3 cellular contexts compared by ENCODE assay signal in the genomic region with DNA sequence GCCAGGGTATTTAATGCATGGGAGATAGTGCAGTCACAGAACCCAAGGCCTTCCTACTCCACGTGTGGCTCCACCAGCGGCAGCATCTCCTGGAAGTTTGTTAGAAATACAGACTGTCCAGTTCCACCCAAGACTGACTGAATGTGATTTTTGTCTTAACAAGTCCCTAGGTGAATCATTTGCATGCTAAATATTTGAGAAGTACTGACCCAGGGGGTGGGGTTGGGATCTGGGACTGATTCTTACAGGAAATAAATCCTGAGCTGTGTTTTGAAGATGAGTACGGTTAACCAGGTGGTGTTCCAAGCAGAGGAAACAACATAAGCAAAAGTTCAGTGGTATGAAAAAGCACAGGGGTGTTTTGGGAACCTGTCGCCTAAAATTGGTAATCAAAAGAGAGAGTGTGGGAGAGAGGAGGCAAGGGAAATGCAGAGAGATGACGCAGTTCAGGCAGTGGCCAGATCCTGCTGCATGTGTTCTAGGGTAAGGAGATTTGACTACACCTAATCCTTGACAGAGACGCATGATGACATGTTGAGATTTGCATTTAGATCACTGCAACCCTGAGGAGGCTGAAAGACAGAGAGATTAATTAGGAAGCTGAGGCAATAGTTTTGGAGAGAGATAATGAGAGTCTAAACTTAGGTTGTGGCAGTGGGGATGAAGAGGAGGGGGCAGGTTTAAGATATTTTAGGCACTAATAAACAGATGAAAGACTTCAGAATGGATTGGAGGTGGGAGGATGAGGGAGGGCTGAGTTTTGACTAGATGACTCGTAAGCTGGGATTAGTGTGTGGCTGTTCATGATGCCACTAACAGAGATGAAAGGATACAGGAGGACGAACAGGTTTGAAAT.
TF ChIP-seq lines count a peak whose summit lies in the region.

No MANE protein-coding gene starts in this region.

TF ChIP-seq in A549, 52 proteins besides CTCF, POLR2A, EP300 and RAD21:
- TF ChIP-seq CHD2 (IDR thresholded peaks at IDR 0.05; ENCODE audit: low read length, partially characterized antibody), result no peak
- no peak for TF ChIP-seq HOXB13 (CRISPR knock-in tag; IDR thresholded peaks at IDR 0.05; ENCODE audit: low read depth)
TF ChIP-seq in A549: peak in this region for 0.

TF ChIP-seq in HCT116, 20 proteins besides CTCF, POLR2A, EP300 and RAD21:
- TF ChIP-seq, protein P1, sequence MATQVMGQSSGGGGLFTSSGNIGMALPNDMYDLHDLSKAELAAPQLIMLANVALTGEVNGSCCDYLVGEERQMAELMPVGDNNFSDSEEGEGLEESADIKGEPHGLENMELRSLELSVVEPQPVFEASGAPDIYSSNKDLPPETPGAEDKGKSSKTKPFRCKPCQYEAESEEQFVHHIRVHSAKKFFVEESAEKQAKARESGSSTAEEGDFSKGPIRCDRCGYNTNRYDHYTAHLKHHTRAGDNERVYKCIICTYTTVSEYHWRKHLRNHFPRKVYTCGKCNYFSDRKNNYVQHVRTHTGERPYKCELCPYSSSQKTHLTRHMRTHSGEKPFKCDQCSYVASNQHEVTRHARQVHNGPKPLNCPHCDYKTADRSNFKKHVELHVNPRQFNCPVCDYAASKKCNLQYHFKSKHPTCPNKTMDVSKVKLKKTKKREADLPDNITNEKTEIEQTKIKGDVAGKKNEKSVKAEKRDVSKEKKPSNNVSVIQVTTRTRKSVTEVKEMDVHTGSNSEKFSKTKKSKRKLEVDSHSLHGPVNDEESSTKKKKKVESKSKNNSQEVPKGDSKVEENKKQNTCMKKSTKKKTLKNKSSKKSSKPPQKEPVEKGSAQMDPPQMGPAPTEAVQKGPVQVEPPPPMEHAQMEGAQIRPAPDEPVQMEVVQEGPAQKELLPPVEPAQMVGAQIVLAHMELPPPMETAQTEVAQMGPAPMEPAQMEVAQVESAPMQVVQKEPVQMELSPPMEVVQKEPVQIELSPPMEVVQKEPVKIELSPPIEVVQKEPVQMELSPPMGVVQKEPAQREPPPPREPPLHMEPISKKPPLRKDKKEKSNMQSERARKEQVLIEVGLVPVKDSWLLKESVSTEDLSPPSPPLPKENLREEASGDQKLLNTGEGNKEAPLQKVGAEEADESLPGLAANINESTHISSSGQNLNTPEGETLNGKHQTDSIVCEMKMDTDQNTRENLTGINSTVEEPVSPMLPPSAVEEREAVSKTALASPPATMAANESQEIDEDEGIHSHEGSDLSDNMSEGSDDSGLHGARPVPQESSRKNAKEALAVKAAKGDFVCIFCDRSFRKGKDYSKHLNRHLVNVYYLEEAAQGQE (IDR thresholded peaks at IDR 0.05; ENCODE audit: low read depth), result no peak
- no peak for TF ChIP-seq JUND (IDR thresholded peaks at IDR 0.05)
- TF ChIP-seq ELF1 (IDR thresholded peaks at IDR 0.05; ENCODE audit: borderline replicate concordance, low read depth), result no peak
- no peak for TF ChIP-seq EGR1 (IDR thresholded peaks at IDR 0.05; ENCODE audit: low read depth)
- TF ChIP-seq SP1 (IDR thresholded peaks at IDR 0.05; ENCODE audit: low read depth), result no peak
- no peak for TF ChIP-seq POLR2AphosphoS5 (IDR thresholded peaks at IDR 0.05; ENCODE audit: low read depth, low read length)
- no peak for TF ChIP-seq ZNF274 (IDR thresholded peaks at IDR 0.05; ENCODE audit: low read depth, low read length)
- TF ChIP-seq ZFX (IDR thresholded peaks at IDR 0.05), result no peak
- no peak for TF ChIP-seq SRF (IDR thresholded peaks at IDR 0.05; ENCODE audit: low read depth)
- no peak for TF ChIP-seq FOSL1 (IDR thresholded peaks at IDR 0.05; ENCODE audit: low read depth)
- no peak for TF ChIP-seq CEBPB (IDR thresholded peaks at IDR 0.05; ENCODE audit: low read depth)
- TF ChIP-seq, protein P2, sequence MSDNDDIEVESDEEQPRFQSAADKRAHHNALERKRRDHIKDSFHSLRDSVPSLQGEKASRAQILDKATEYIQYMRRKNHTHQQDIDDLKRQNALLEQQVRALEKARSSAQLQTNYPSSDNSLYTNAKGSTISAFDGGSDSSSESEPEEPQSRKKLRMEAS (IDR thresholded peaks at IDR 0.05), result no peak
- TF ChIP-seq TCF7L2 (IDR thresholded peaks at IDR 0.05; ENCODE audit: borderline replicate concordance, extremely low read depth, insufficient read depth, insufficient read length), result no peak
- TF ChIP-seq EZH2 (IDR thresholded peaks at IDR 0.05), result no peak
TF ChIP-seq in HCT116: peak in this region for 0.

TF ChIP-seq in SK-N-SH treated with all-trans-retinoic acid at 6 μM for 48 hours, 23 proteins besides CTCF, POLR2A, EP300 and RAD21:
- TF ChIP-seq SNAI2 (CRISPR knock-in tag; IDR thresholded peaks at IDR 0.05) (no peak), ZFP30 (CRISPR knock-in tag; IDR thresholded peaks at IDR 0.05) (no peak), ZFP3 (CRISPR knock-in tag; IDR thresholded peaks at IDR 0.05) (no peak), RARB (CRISPR knock-in tag; IDR thresholded peaks at IDR 0.05) (no peak), TCF4 (CRISPR knock-in tag; IDR thresholded peaks at IDR 0.05; ENCODE audit: borderline replicate concordance) (no peak)
